ENCODE assay signal across 13 cellular contexts in genomic region chr18:61998957-61999356, GRCh38.
DNase-seq lines count a peak whose midpoint lies in the region; ATAC-seq and TF ChIP-seq lines count a peak whose summit lies in the region.
"Had no signal": no experiment of that assay in that cellular context is flagged by ENCODE, and none has a peak within 500 bp of the region (broad histone marks: within the 10 kb centered on the region; RNA-seq: fewer than 3 reads in every experiment).

No MANE protein-coding gene starts in this region.

- H3F3A ChIP-seq in SK-N-SH (replicated peaks; ENCODE audit: insufficient read depth) = peaks cover 32% of the 10 kb centered on the region
- peaks cover 9% of the 10 kb centered on the region for H3F3A ChIP-seq in smooth muscle cell (ENCODE audit: low read depth)

- H3K4me1 ChIP-seq in SK-N-SH (ENCODE audit: control insufficient read depth in 1 of 2, insufficient read depth in 2 of 2, low read depth in 1 of 2, low read length in 1 of 2) (peaks cover 2 to 19% of the 10 kb centered on the region in 2 experiments; a peak in 3 of 4 replicates), smooth muscle cell (ENCODE audit: low read depth) (no peaks in the 10 kb centered on the region), OCI-LY7 (ENCODE audit: insufficient read depth, low read length, poor library complexity, severe bottlenecking) (no peaks in the 10 kb centered on the region)
- H3K4me1 ChIP-seq: A549, body of pancreas, thyroid gland had no signal

- POLR2A ChIA-PET in SK-N-SH (lab: Yijun Ruan, JAX) = no interaction called here
- POLR2A ChIA-PET in OCI-LY7 (lab: Charles Lee) = interaction anchor here (0.7 kb wide), 1 partner anchor 260 kb away, joined by 3 read pairs; no protein-coding TSS in a partner anchor

- H3K9me3 ChIP-seq in SK-N-SH (0 out of 2 replicates have a peak, but pooled peaks cover 8% of the 10 kb centered on the region), smooth muscle cell (replicated peaks; ENCODE audit: low read depth) (no peaks in the 10 kb centered on the region), OCI-LY7 (ENCODE audit: low read length) (no peaks in the 10 kb centered on the region)
- H3K9me3 ChIP-seq: A549, thyroid gland had no signal

- DNase-seq in NOMO-1 treated with DMSO at 0.1 percent for 48 hours (lab: John Stamatoyannopoulos, UW; ENCODE audit: unreplicated experiment) (peak; percentile 29), NOMO-1 treated with dmso at 0.1 percent for 144 hours (lab: John Stamatoyannopoulos, UW; ENCODE audit: unreplicated experiment) (no peak), SK-N-SH (peak; percentile 3), fibroblast of pulmonary artery (ENCODE audit: low read depth) (peak; percentile 88), smooth muscle cell (lab: John Stamatoyannopoulos, UW; ENCODE audit: unreplicated experiment) (no peak), OCI-LY7 (ENCODE audit: low spot score) (no peak)
- no peak for DNase-seq in activated CD4-positive, alpha-beta T cell treated with anti-CD3 and anti-CD28 coated beads, Interleukin-2, amount 50 U/mL, for 4 hours
- DNase-seq: body of pancreas, hippocampal formation, naive B cell, thyroid gland had no signal

- peak overlapping the region; percentile 35; the same call in 1 of the 2 replicates for H3K9ac ChIP-seq in SK-N-SH
- no peak overlapping the region for H3K9ac ChIP-seq in smooth muscle cell (ENCODE audit: low read depth)

- H3K79me2 ChIP-seq in SK-N-SH (ENCODE audit: insufficient read depth) = no peaks in the 10 kb centered on the region
- no peaks in the 10 kb centered on the region for H3K79me2 ChIP-seq in smooth muscle cell (ENCODE audit: low read depth)
- no peaks in the 10 kb centered on the region for H3K79me2 ChIP-seq in OCI-LY7 (ENCODE audit: insufficient read depth, low read depth, low read length)

- TF ChIP-seq CTCF in SK-N-SH (IDR thresholded peaks at IDR 0.05) (no peak), fibroblast of pulmonary artery (IDR thresholded peaks at IDR 0.05; ENCODE audit: low read length, missing control alignments) (no peak), smooth muscle cell (IDR thresholded peaks at IDR 0.05; ENCODE audit: borderline replicate concordance, insufficient read depth, poor library complexity, severe bottlenecking) (no peak), OCI-LY7 (conservative IDR thresholded peaks at IDR 0.05; ENCODE audit: low read length) (no peak)

- TF ChIP-seq EP300 in SK-N-SH (IDR thresholded peaks at IDR 0.05; ENCODE audit: borderline replicate concordance in 1 of 2, low read depth in 1 of 2, low read length in 1 of 2) = peak in 1 of 2 experiments; percentile 92; a peak in 2 of 4 replicates

- no peak for ATAC-seq in HG03280 (IDR thresholded peaks at IDR 0.05; ENCODE audit: unreplicated experiment)
- ATAC-seq: A549, body of pancreas had no signal

- intact Hi-C loops in OCI-LY7 (cut with micrococcal nuclease; ENCODE audit: unreplicated experiment) = no loop called here

- H2AFZ ChIP-seq in SK-N-SH (ENCODE audit: low read depth) (no peak overlapping the region), smooth muscle cell (ENCODE audit: low read depth) (no peak overlapping the region), OCI-LY7 (ENCODE audit: low read length) (no peak overlapping the region)

- CTCF ChIA-PET in SK-N-SH (lab: Yijun Ruan, JAX) (no interaction called here), OCI-LY7 (lab: Charles Lee; ENCODE audit: unreplicated experiment) (no interaction called here)

- H3K36me3 ChIP-seq in SK-N-SH (replicated peaks in 1 of 2; ENCODE audit: control insufficient read depth in 1 of 2, insufficient read depth in 2 of 2, low read length in 1 of 2) = no peaks in the 10 kb centered on the region
- no peaks in the 10 kb centered on the region for H3K36me3 ChIP-seq in smooth muscle cell (ENCODE audit: low read depth)
- no peaks in the 10 kb centered on the region for H3K36me3 ChIP-seq in OCI-LY7 (ENCODE audit: insufficient read depth, low read length)
- H3K36me3 ChIP-seq: thyroid gland had no signal

- H3K4me3 ChIP-seq in SK-N-SH (ENCODE audit: low read depth in 2 of 2, low read length in 1 of 2) (peak overlapping the region in 1 of 2 experiments; percentile 8; a peak in 1 of 4 replicates), fibroblast of pulmonary artery (replicated peaks; ENCODE audit: low read depth, low read length) (no peak overlapping the region), smooth muscle cell (no peak overlapping the region), OCI-LY7 (ENCODE audit: low read depth, low read length, poor library complexity, severe bottlenecking) (no peak overlapping the region)
- H3K4me3 ChIP-seq: A549, body of pancreas, thyroid gland had no signal

- H3K27ac ChIP-seq in SK-N-SH (ENCODE audit: low read depth in 2 of 2, low read length in 1 of 2) = peak overlapping the region; percentile 87 to 89
- peak overlapping the region; percentile 81 for H3K27ac ChIP-seq in smooth muscle cell (ENCODE audit: low read depth)
- H3K27ac ChIP-seq in OCI-LY7 (ENCODE audit: low read depth, low read length, poor library complexity, severe bottlenecking) = no peak overlapping the region
- H3K27ac ChIP-seq: A549, body of pancreas, thyroid gland had no signal

- H4K20me1 ChIP-seq in SK-N-SH (ENCODE audit: insufficient read depth) (no peaks in the 10 kb centered on the region), smooth muscle cell (ENCODE audit: low read depth) (no peaks in the 10 kb centered on the region), OCI-LY7 (ENCODE audit: insufficient read depth, low read length) (no peaks in the 10 kb centered on the region)

- no TSS peak for BruUV-seq in OCI-LY7 (replicated peaks; lab: Mats Ljungman, UMichigan)

- TF ChIP-seq RAD21 in SK-N-SH (IDR thresholded peaks at IDR 0.05; ENCODE audit: low read length) = no peak

- H3K9me2 ChIP-seq in SK-N-SH = no peaks in the 10 kb centered on the region
- H3K9me2 ChIP-seq in OCI-LY7 (ENCODE audit: insufficient read depth, low read length) = no peaks in the 10 kb centered on the region

- H3K4me2 ChIP-seq in SK-N-SH (peak overlapping the region; percentile 38; the same call in 1 of the 2 replicates), smooth muscle cell (peak overlapping the region; percentile 26), OCI-LY7 (ENCODE audit: low read length) (no peak overlapping the region)
- H3K4me2 ChIP-seq: A549 had no signal

- no peaks in the 10 kb centered on the region for H3K27me3 ChIP-seq in SK-N-SH (ENCODE audit: insufficient read depth)
- H3K27me3 ChIP-seq in smooth muscle cell (ENCODE audit: low read depth) = no peaks in the 10 kb centered on the region
- H3K27me3 ChIP-seq: body of pancreas, thyroid gland had no signal

TF ChIP-seq in SK-N-SH, 30 proteins besides CTCF, POLR2A, EP300 and RAD21 (continues in another document):
- no peak for TF ChIP-seq EZH2phosphoT487 (IDR thresholded peaks at IDR 0.05; ENCODE audit: borderline replicate concordance, low read depth)
- TF ChIP-seq RFX5 (IDR thresholded peaks at IDR 0.05; ENCODE audit: low read length) = no peak
- TF ChIP-seq SMC3 (IDR thresholded peaks at IDR 0.05; ENCODE audit: low read depth, low read length) = no peak
- no peak for TF ChIP-seq TAF1 (IDR thresholded peaks at IDR 0.05; ENCODE audit: borderline replicate concordance, low read depth, low read length)
- TF ChIP-seq IRF3 (IDR thresholded peaks at IDR 0.05; ENCODE audit: low read depth, low read length) = no peak
- peak; percentile 88 for TF ChIP-seq FOXM1 (IDR thresholded peaks at IDR 0.05; ENCODE audit: low read depth)
- 0 out of 2 replicates have a peak, but pooled peaks have one; percentile 31 for TF ChIP-seq GATA2 (CRISPR knock-in tag; IDR thresholded peaks at IDR 0.05)
- peak; percentile 88 for TF ChIP-seq TEAD4 (IDR thresholded peaks at IDR 0.05; ENCODE audit: borderline replicate concordance, insufficient read depth)
- TF ChIP-seq REST (IDR thresholded peaks at IDR 0.05; ENCODE audit: low read depth, low read length) = no peak
- peak; percentile 66; the same call in 1 of the 2 replicates for TF ChIP-seq RXRA (IDR thresholded peaks at IDR 0.05; ENCODE audit: borderline replicate concordance, low read depth)

Comparison
In these comparisons a context has a peak if more than half of its experiments do, and no peak if none do; other contexts are left out.
1. DNase-seq: peak in NOMO-1 treated with DMSO at 0.1 percent for 48 hours (single experiment), SK-N-SH (single experiment) and fibroblast of pulmonary artery (single experiment); none in NOMO-1 treated with dmso at 0.1 percent for 144 hours (single experiment), smooth muscle cell (single experiment), activated CD4-positive, alpha-beta T cell treated with anti-CD3 and anti-CD28 coated beads, Interleukin-2, amount 50 U/mL, for 4 hours (0 of 2) and OCI-LY7 (single experiment).